In genomic region chr1:30270468-30270867, GRCh38 we compare ENCODE assay signal across 17 cellular contexts.
"Had no signal": no experiment of that assay in that cellular context is flagged by ENCODE, and none has a peak within 500 bp of the region (broad histone marks: within the 10 kb centered on the region; RNA-seq: fewer than 3 reads in every experiment).

No MANE protein-coding gene starts in this region.

- H3K4me1 ChIP-seq: right atrium auricular region, sigmoid colon, tibial artery, upper lobe of right lung, vagina had no signal

- H3K27me3 ChIP-seq: hepatocyte, right atrium auricular region, suprapubic skin, vagina had no signal

- H3K36me3 ChIP-seq: neutrophil, right atrium auricular region, sigmoid colon, suprapubic skin, tibial artery, upper lobe of right lung, vagina had no signal

- ATAC-seq: left colon; naive thymus-derived CD4-positive, alpha-beta T cell; upper lobe of right lung had no signal

- H3K9me3 ChIP-seq: neutrophil, right atrium auricular region, suprapubic skin, tibial artery, upper lobe of right lung, vagina had no signal

- H2AFZ ChIP-seq: hepatocyte had no signal

- H3K4me3 ChIP-seq: hepatocyte, right atrium auricular region, sigmoid colon, skin epidermis, suprapubic skin, tibial artery, upper lobe of right lung, vagina had no signal

- H3K4me2 ChIP-seq: hepatocyte had no signal

- DNase-seq: erythroblast; foreskin melanocyte; left colon; mesendoderm; naive thymus-derived CD4-positive, alpha-beta T cell; nephron progenitor cell; sigmoid colon; stimulated activated CD4-positive, alpha-beta T cell treated with anti-CD3 and anti-CD28 coated beads, Interleukin-12 subunit alpha, Interleukin-12 subunit beta, amount 100 ng/mL, for 4 hours; stimulated activated naive CD4-positive, alpha-beta T cell; tibial artery; upper lobe of right lung had no signal

- H3K27ac ChIP-seq: hepatocyte, neutrophil, right atrium auricular region, sigmoid colon, skin epidermis, suprapubic skin, tibial artery, upper lobe of right lung, vagina had no signal
